Comparison of ENCODE assay signal across 7 cellular contexts in the genomic region with DNA sequence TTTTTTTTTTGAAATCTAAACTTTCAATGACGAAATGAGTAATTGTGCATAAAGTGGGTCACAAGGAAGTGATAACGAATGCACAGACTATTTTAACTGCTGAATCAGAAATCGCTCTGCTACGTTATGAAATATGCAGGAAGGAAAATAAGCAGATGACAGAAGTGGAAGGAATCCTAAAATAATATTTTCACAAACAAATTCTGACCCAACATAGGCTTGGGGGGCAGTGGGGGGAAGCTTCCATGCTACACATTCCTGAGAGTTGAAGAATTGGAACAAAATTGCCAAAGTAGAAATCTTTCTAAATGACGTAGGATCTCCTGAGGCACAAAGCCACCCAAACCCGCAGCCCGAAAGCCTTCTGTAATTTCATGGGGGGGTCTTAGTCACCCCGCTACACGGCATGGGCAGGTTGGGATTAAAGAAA.
DNase-seq lines count a peak whose midpoint lies in the region; ATAC-seq and TF ChIP-seq lines count a peak whose summit lies in the region.

No MANE protein-coding gene starts in this region.

- peak overlapping the region; percentile 92 to 98 for H3K27ac Mint-ChIP-seq in T-cell

- POLR2A ChIA-PET in T-cell (lab: Charles Lee), result interaction anchor here in 1 of 2 donors (0.6 kb wide), 1 partner anchor 104 kb away, joined by 3 read pairs; no protein-coding TSS in a partner anchor

- H3K9me3 Mint-ChIP-seq in T-cell, result peaks cover 0 to 4% (median 0%) of the 10 kb centered on the region in 3 donors

- peaks cover 3% of the 10 kb centered on the region for H3K36me3 Mint-ChIP-seq in T-cell

- ATAC-seq in T-cell (replicated peaks in 1 of 4) (peak in 2 of 4 experiments; percentile 45 to 49), HG03521 (IDR thresholded peaks at IDR 0.05; ENCODE audit: unreplicated experiment) (no peak), HG03439 (IDR thresholded peaks at IDR 0.05; ENCODE audit: unreplicated experiment) (no peak)

- no peaks in the 10 kb centered on the region for H3K27me3 ChIP-seq in skeletal muscle satellite cell (ENCODE audit: control insufficient read depth, insufficient read depth, low read length)

- H3K4me1 ChIP-seq in skeletal muscle satellite cell (ENCODE audit: control insufficient read depth, insufficient read depth, low read length), result peaks cover 35% of the 10 kb centered on the region

- peak overlapping the region; percentile 61 to 74 (median 62) for H3K4me3 Mint-ChIP-seq in T-cell

- H3K9ac ChIP-seq in skeletal muscle satellite cell (ENCODE audit: low read depth, low read length), result peak overlapping the region; percentile 77

- TF ChIP-seq CTCF in fibroblast of pulmonary artery (IDR thresholded peaks at IDR 0.05; ENCODE audit: low read length, missing control alignments), result no peak

- peak overlapping the region; percentile 57 for H3K4me2 ChIP-seq in skeletal muscle satellite cell (ENCODE audit: low read length)

- no peaks in the 10 kb centered on the region for H3K9me3 ChIP-seq in skeletal muscle satellite cell (replicated peaks; ENCODE audit: low read length)

- peaks cover 64 to 79% (median 71%) of the 10 kb centered on the region in 3 donors for H3K4me1 Mint-ChIP-seq in T-cell

- no peaks in the 10 kb centered on the region for H3K36me3 ChIP-seq in skeletal muscle satellite cell (ENCODE audit: insufficient read depth, low read length)

- H3K4me3 ChIP-seq in fibroblast of pulmonary artery (replicated peaks; ENCODE audit: low read depth, low read length) (peak overlapping the region; percentile 32), skeletal muscle satellite cell (ENCODE audit: low read length) (no peak overlapping the region)

- no peaks in the 10 kb centered on the region for H3K27me3 Mint-ChIP-seq in T-cell

- peak; percentile 93 for DNase-seq in EH (ENCODE audit: low read depth)
- peak in 3 of 34 experiments; percentile 14 to 36 (median 24) for DNase-seq in T-cell
- peak; percentile 95 for DNase-seq in fibroblast of pulmonary artery (ENCODE audit: low read depth)
- no peak for DNase-seq in effector CD8-positive, alpha-beta T cell (lab: John Stamatoyannopoulos, UW)

- CTCF ChIA-PET in T-cell (lab: Charles Lee), result interaction anchor here in 1 of 2 donors (0.6 kb wide), 1 partner anchor 398 kb away, joined by 3 read pairs; no protein-coding TSS in a partner anchor
